Comparison of ENCODE assay signal across 8 cellular contexts in genomic region chr1:3618904-3619671, GRCh38. TPM values are rescaled to one million over a fixed set of nuclear protein-coding genes. Genes with fewer than 3 reads are reported as not detected.
A peak's percentile ranks its signal among the peaks of the same experiment; 100 is the strongest.
DNase-seq lines count a peak whose midpoint lies in the region; ATAC-seq, FAIRE-seq and TF ChIP-seq lines count a peak whose summit lies in the region.

No MANE protein-coding gene starts in this region.

- no peak overlapping the region for H3K27ac ChIP-seq in kidney (ENCODE audit: low read depth in 2 of 2, low read length in 2 of 2)

- TF ChIP-seq CTCF in AG09319 (IDR thresholded peaks at IDR 0.05; ENCODE audit: low read depth, low read length) (peak; percentile 82), bronchial epithelial cell (IDR thresholded peaks at IDR 0.05; ENCODE audit: insufficient read depth, low read length, severe bottlenecking) (peak; percentile 81), kidney (IDR thresholded peaks at IDR 0.05; ENCODE audit: borderline replicate concordance, extremely low read depth, insufficient read depth) (peak; percentile 90)

- DNase-seq in AG09319 (ENCODE audit: extremely low read depth, low read depth) = peak; percentile 48
- DNase-seq in NCI-H2171 treated with DMSO at 0.1 percent for 48 hours (lab: John Stamatoyannopoulos, UW) = peak; percentile 73
- DNase-seq in activated CD4-positive, CD25-positive, alpha-beta regulatory T cell (lab: John Stamatoyannopoulos, UW) = peak; percentile 45 to 63 (median 52)
- DNase-seq in bronchial epithelial cell (ENCODE audit: low read depth) = peak; percentile 59
- DNase-seq in kidney = peak; percentile 74
- DNase-seq in stimulated activated CD4-positive, alpha-beta T cell treated with anti-CD3 and anti-CD28 coated beads, Interleukin-1b, Interleukin-23, amount 100 ng/mL, for 4 hours (ENCODE audit: low read depth in 2 of 2) = peak; percentile 43 to 77

- H3K27me3 ChIP-seq in bronchial epithelial cell (ENCODE audit: control insufficient read depth, insufficient read depth, low read length) = peaks cover 4% of the 10 kb centered on the region

- H3K9ac ChIP-seq in kidney (ENCODE audit: low read length in 2 of 2) = peak overlapping the region in 1 of 2 donors; percentile 43

- intact Hi-C loops in kidney (cut with DNase I) = loop anchor here (5.0 kb wide), 1 partner anchor 132 kb away; no protein-coding TSS in a partner anchor

- FAIRE-seq in bronchial epithelial cell (lab: Jason Lieb, UNC) = peak; percentile 7
- peak; percentile 15 for FAIRE-seq in kidney (lab: Jason Lieb, UNC)

- no peaks in the 10 kb centered on the region for H3K9me3 ChIP-seq in kidney (ENCODE audit: control insufficient read depth in 1 of 2, low read length in 2 of 2)

- H3K4me1 ChIP-seq in kidney (ENCODE audit: control insufficient read depth in 1 of 2, insufficient read depth in 1 of 2, low read depth in 1 of 2, low read length in 2 of 2) = peaks cover 10 to 23% of the 10 kb centered on the region in 2 donors

- H3K36me3 ChIP-seq in bronchial epithelial cell (ENCODE audit: control insufficient read depth, insufficient read depth, low read length) (no peaks in the 10 kb centered on the region), kidney (ENCODE audit: control insufficient read depth in 1 of 2, insufficient read depth in 2 of 2, low read length in 2 of 2) (no peaks in the 10 kb centered on the region)

- H3K4me3 ChIP-seq in bronchial epithelial cell (ENCODE audit: low read depth, low read length) (no peak overlapping the region), kidney (ENCODE audit: low read length in 2 of 2) (no peak overlapping the region)

- ATAC-seq in GM19395 (IDR thresholded peaks at IDR 0.05; ENCODE audit: unreplicated experiment) (peak; percentile 62), HG02885 (IDR thresholded peaks at IDR 0.05; ENCODE audit: poor library complexity, unreplicated experiment) (no peak)

RNA-seq across cellular contexts. Expression of gene TPRG1L, which starts 5.7 kb away (rescaled TPM):
- total RNA-seq in bronchial epithelial cell (31.5 and 33.4 TPM in 2 replicates), kidney (37.1 TPM)
- polyA plus RNA-seq in kidney (ENCODE audit: insufficient read depth, low read depth, low replicate concordance) = 72.4 TPM

RNA-seq across cellular contexts. Expression of gene MEGF6, which starts 7.8 kb away (rescaled TPM):
- total RNA-seq in bronchial epithelial cell (1.3 and 1.5 TPM in 2 replicates), kidney (10.9 TPM)
- polyA plus RNA-seq in kidney (ENCODE audit: insufficient read depth, low read depth, low replicate concordance) = 2.8 TPM

RNA-seq across cellular contexts. Expression of gene WRAP73, which starts 30.8 kb away (rescaled TPM):
- total RNA-seq in bronchial epithelial cell = 21.3 and 22.1 TPM in 2 replicates
- 18.4 TPM for total RNA-seq in kidney
- 19.6 TPM for polyA plus RNA-seq in kidney (ENCODE audit: insufficient read depth, low read depth, low replicate concordance)

RNA-seq across cellular contexts. Expression of gene TP73, which starts 33.2 kb away (rescaled TPM):
- under 0.01 and 0.13 TPM in 2 replicates for total RNA-seq in bronchial epithelial cell
- total RNA-seq in kidney = 0.54 TPM
- polyA plus RNA-seq in kidney (ENCODE audit: insufficient read depth, low read depth, low replicate concordance) = not detected
